In genomic region chr19:14271830-14272229, GRCh38 we compare ENCODE assay signal across 24 cellular contexts.
"Had no signal": no experiment of that assay in that cellular context is flagged by ENCODE, and none has a peak within 500 bp of the region (broad histone marks: within the 10 kb centered on the region; RNA-seq: fewer than 3 reads in every experiment).

No MANE protein-coding gene starts in this region.

- H3K4me3 Mint-ChIP-seq: activated CD8-positive, alpha-beta T cell treated with anti-CD3 and anti-CD28 coated beads for 36 hours; activated naive CD8-positive, alpha-beta T cell treated with anti-CD3 and anti-CD28 coated beads, Interleukin-2, amount 10 ng/mL, durations not matched to agents 7 days and 5 days; memory B cell; naive B cell; stimulated activated naive B cell treated with anti-CD40 and anti-IgM and Interleukin-4, amounts not matched to agents 10 μg/mL and 1 μg/mL and 100 μg/mL, for 72 hours; T-helper 2 cell treated with Interferon-gamma antibody and Interleukin-4, amounts not matched to agents 5 μg/mL and 100 μg/mL, for 36 hours had no signal

- DNase-seq: activated CD4-positive, alpha-beta T cell treated with anti-CD3 and anti-CD28 coated beads for 48 hours; activated CD4-positive, CD25-positive, alpha-beta regulatory T cell; activated CD8-positive, alpha-beta T cell treated with anti-CD3 and anti-CD28 coated beads for 36 hours; activated naive CD4-positive, alpha-beta T cell treated with Interleukin-2 at 50 U/mL for 16 hours; activated naive CD8-positive, alpha-beta T cell treated with anti-CD3 and anti-CD28 coated beads, Interleukin-2, amount 10 ng/mL, durations not matched to agents 7 days and 5 days; activated T-cell treated with anti-CD3 and anti-CD28 coated beads, Interleukin-2, amount 50 U/mL, for 1 hour; amygdala; central memory CD4-positive, alpha-beta T cell; colonic mucosa; heart left ventricle; kidney glomerular epithelial cell; left ventricle myocardium superior; mucosa of descending colon; naive B cell; sigmoid colon; stimulated activated naive B cell treated with anti-CD40 and anti-IgM and Interleukin-4, amounts not matched to agents 10 μg/mL and 1 μg/mL and 100 μg/mL, for 72 hours; upper lobe of left lung had no signal

- ATAC-seq: activated CD8-positive, alpha-beta T cell treated with anti-CD3 and anti-CD28 coated beads for 36 hours; gastroesophageal sphincter; heart left ventricle; left ventricle myocardium superior; mucosa of descending colon; stimulated activated naive B cell treated with anti-CD40 and anti-IgM and Interleukin-4, amounts not matched to agents 10 μg/mL and 1 μg/mL and 100 μg/mL, for 72 hours had no signal

- H3K36me3 ChIP-seq: colonic mucosa, esophagus muscularis mucosa, gastroesophageal sphincter, heart left ventricle, sigmoid colon, thoracic aorta, upper lobe of left lung had no signal

- H3K27me3 ChIP-seq: colonic mucosa, upper lobe of left lung had no signal

- H3K4me3 ChIP-seq: colonic mucosa, esophagus muscularis mucosa, gastroesophageal sphincter, heart left ventricle, mucosa of descending colon, sigmoid colon, thoracic aorta, upper lobe of left lung had no signal

- H3K36me3 Mint-ChIP-seq: naive B cell had no signal

- H3K9ac ChIP-seq: parathyroid adenoma had no signal

- H3K9me3 ChIP-seq: colonic mucosa, esophagus muscularis mucosa, gastroesophageal sphincter, heart left ventricle, mucosa of descending colon, sigmoid colon, thoracic aorta had no signal

- H3K27me3 Mint-ChIP-seq: activated CD8-positive, alpha-beta T cell treated with anti-CD3 and anti-CD28 coated beads for 36 hours had no signal

- H2AFZ ChIP-seq: parathyroid adenoma had no signal

- H3K79me2 ChIP-seq: parathyroid adenoma had no signal

- H3K27ac Mint-ChIP-seq: activated CD8-positive, alpha-beta T cell treated with anti-CD3 and anti-CD28 coated beads for 36 hours; activated naive CD8-positive, alpha-beta T cell treated with anti-CD3 and anti-CD28 coated beads, Interleukin-2, amount 10 ng/mL, durations not matched to agents 7 days and 5 days; activated T-helper 2 cell treated with anti-CD3 and anti-CD28 coated beads, Interferon-gamma antibody, Interleukin-2, Interleukin-4, amounts not matched to agents 10 μg/mL and 5 μg/mL and 100 μg/mL, durations not matched to agents 14 hours and 24 hours and 36 hours; memory B cell; stimulated activated naive B cell treated with anti-CD40 and anti-IgM and Interleukin-4, amounts not matched to agents 10 μg/mL and 1 μg/mL and 100 μg/mL, for 72 hours; T-helper 2 cell treated with Interferon-gamma antibody and Interleukin-4, amounts not matched to agents 5 μg/mL and 100 μg/mL, for 36 hours had no signal

- H3K4me1 ChIP-seq: colonic mucosa, esophagus muscularis mucosa, gastroesophageal sphincter, parathyroid adenoma, sigmoid colon had no signal

- H3K27ac ChIP-seq: colonic mucosa, esophagus muscularis mucosa, gastroesophageal sphincter, heart left ventricle, parathyroid adenoma, sigmoid colon, thoracic aorta, upper lobe of left lung had no signal
